Comparison of ENCODE assay signal across 28 cellular contexts in the genomic region with DNA sequence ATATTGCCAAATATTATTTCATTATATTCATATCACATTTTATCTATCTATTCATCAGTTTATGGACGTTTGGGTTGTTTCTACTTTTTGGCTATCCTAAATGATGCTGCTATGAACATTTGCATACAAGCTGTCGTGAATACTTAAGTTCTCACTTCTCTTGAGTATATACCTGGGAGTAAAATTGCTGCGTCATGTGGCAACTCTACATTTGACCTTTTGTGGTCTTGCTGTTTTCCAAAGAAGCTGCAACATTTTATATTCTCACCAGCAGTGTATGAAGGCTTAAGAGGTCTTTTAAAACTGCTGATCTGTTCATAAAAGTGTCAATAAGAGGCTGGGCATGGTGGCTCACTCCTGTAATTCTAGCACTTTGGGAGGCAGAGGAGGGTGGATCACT.
"Had no signal": no experiment of that assay in that cellular context is flagged by ENCODE, and none has a peak within 500 bp of the region (broad histone marks: within the 10 kb centered on the region; RNA-seq: fewer than 3 reads in every experiment).

No MANE protein-coding gene starts in this region.

- ATAC-seq: activated CD4-positive, alpha-beta T cell treated with anti-CD3 and anti-CD28 coated beads for 36 hours; activated CD8-positive, alpha-beta T cell treated with anti-CD3 and anti-CD28 coated beads, Interleukin-2, amount 10 ng/mL, durations not matched to agents 7 days and 5 days; activated naive CD8-positive, alpha-beta T cell treated with anti-CD3 and anti-CD28 coated beads, Interleukin-2, amount 50 U/mL, for 24 hours; PC-3; Right ventricle myocardium inferior had no signal

- DNase-seq: activated CD4-positive, alpha-beta T cell treated with anti-CD3 and anti-CD28 coated beads for 36 hours; activated CD4-positive, alpha-beta T cell treated with anti-CD3 and anti-CD28 coated beads, Interleukin-2, amount 10 ng/mL, durations not matched to agents 7 days and 5 days; activated CD4-positive, alpha-beta T cell treated with anti-CD3 and anti-CD28 coated beads, Interleukin-2, amount 50 U/mL, for 48 hours; activated CD8-positive, alpha-beta T cell treated with anti-CD3 and anti-CD28 coated beads, Interleukin-2, amount 10 ng/mL, durations not matched to agents 7 days and 5 days; activated gamma-delta T cell; activated naive CD4-positive, alpha-beta T cell treated with anti-CD3 and anti-CD28 coated beads, Interleukin-2, amount 10 ng/mL, durations not matched to agents 7 days and 5 days; activated naive CD8-positive, alpha-beta T cell treated with anti-CD3 and anti-CD28 coated beads, Interleukin-2, amount 50 U/mL, for 24 hours; activated T-cell treated with anti-CD3 and anti-CD28 coated beads, Interleukin-2, amount 50 U/mL, for 24 hours; anterior cingulate cortex; brain microvascular endothelial cell; central memory CD4-positive, alpha-beta T cell; Karpas-422; KBM-7; NCI-H1092; NCI-H1436 treated with DMSO at 0.1 percent for 48 hours; NCI-H1694 treated with DMSO at 0.1 percent for 48 hours; NCI-H2029; NCI-H345; NCI-H524 treated with DMSO at 0.1 percent for 48 hours; NK-92 treated with Interleukin-12 subunit alpha and Interleukin-12 subunit beta, amount 100 ng/mL, for 24 hours; PC-3; Peyer's patch; SJCRH30; T1000 had no signal

- H3K27ac Mint-ChIP-seq: activated CD4-positive, alpha-beta T cell treated with anti-CD3 and anti-CD28 coated beads for 36 hours; activated CD4-positive, alpha-beta T cell treated with anti-CD3 and anti-CD28 coated beads, Interleukin-2, amount 10 ng/mL, durations not matched to agents 7 days and 5 days; activated CD8-positive, alpha-beta T cell treated with anti-CD3 and anti-CD28 coated beads, Interleukin-2, amount 10 ng/mL, durations not matched to agents 7 days and 5 days; activated naive CD4-positive, alpha-beta T cell treated with anti-CD3 and anti-CD28 coated beads, Interleukin-2, amount 10 ng/mL, durations not matched to agents 7 days and 5 days; activated naive CD8-positive, alpha-beta T cell; activated naive CD8-positive, alpha-beta T cell treated with anti-CD3 and anti-CD28 coated beads, Interleukin-2, amount 50 U/mL, for 24 hours; activated T-cell treated with anti-CD3 and anti-CD28 coated beads, Interleukin-2, amount 50 U/mL, for 24 hours; activated T-helper 2 cell treated with anti-CD3 and anti-CD28 coated beads, Interferon-gamma antibody, Interleukin-2, Interleukin-4, amounts not matched to agents 10 μg/mL and 5 μg/mL and 100 μg/mL, durations not matched to agents 14 hours and 24 hours and 36 hours had no signal

- H3K9me3 Mint-ChIP-seq: activated CD4-positive, alpha-beta T cell treated with anti-CD3 and anti-CD28 coated beads, Interleukin-2, amount 10 ng/mL, durations not matched to agents 7 days and 5 days; activated naive CD4-positive, alpha-beta T cell treated with anti-CD3 and anti-CD28 coated beads, Interleukin-2, amount 10 ng/mL, durations not matched to agents 7 days and 5 days; activated naive CD8-positive, alpha-beta T cell treated with anti-CD3 and anti-CD28 coated beads, Interleukin-2, amount 50 U/mL, for 24 hours; activated T-cell treated with anti-CD3 and anti-CD28 coated beads, Interleukin-2, amount 50 U/mL, for 24 hours; activated T-helper 2 cell treated with anti-CD3 and anti-CD28 coated beads, Interferon-gamma antibody, Interleukin-2, Interleukin-4, amounts not matched to agents 10 μg/mL and 5 μg/mL and 100 μg/mL, durations not matched to agents 14 hours and 24 hours and 36 hours had no signal

- H3K4me3 Mint-ChIP-seq: activated CD4-positive, alpha-beta T cell treated with anti-CD3 and anti-CD28 coated beads for 36 hours; activated CD4-positive, alpha-beta T cell treated with anti-CD3 and anti-CD28 coated beads, Interleukin-2, amount 10 ng/mL, durations not matched to agents 7 days and 5 days; activated CD8-positive, alpha-beta T cell treated with anti-CD3 and anti-CD28 coated beads, Interleukin-2, amount 10 ng/mL, durations not matched to agents 7 days and 5 days; activated naive CD4-positive, alpha-beta T cell treated with anti-CD3 and anti-CD28 coated beads, Interleukin-2, amount 10 ng/mL, durations not matched to agents 7 days and 5 days; activated naive CD8-positive, alpha-beta T cell; activated naive CD8-positive, alpha-beta T cell treated with anti-CD3 and anti-CD28 coated beads, Interleukin-2, amount 50 U/mL, for 24 hours; activated T-cell treated with anti-CD3 and anti-CD28 coated beads, Interleukin-2, amount 50 U/mL, for 24 hours had no signal

- H3K27me3 Mint-ChIP-seq: activated CD4-positive, alpha-beta T cell treated with anti-CD3 and anti-CD28 coated beads for 36 hours; activated CD4-positive, alpha-beta T cell treated with anti-CD3 and anti-CD28 coated beads, Interleukin-2, amount 10 ng/mL, durations not matched to agents 7 days and 5 days; activated naive CD8-positive, alpha-beta T cell treated with anti-CD3 and anti-CD28 coated beads, Interleukin-2, amount 50 U/mL, for 24 hours; activated T-cell treated with anti-CD3 and anti-CD28 coated beads, Interleukin-2, amount 50 U/mL, for 24 hours had no signal

- H3K36me3 Mint-ChIP-seq: activated naive CD8-positive, alpha-beta T cell had no signal

- H3K4me3 ChIP-seq: Peyer's patch, SJCRH30, SK-N-MC had no signal
